In genomic region chr22:30306629-30307016, GRCh38 we compare ENCODE assay signal across 11 cellular contexts. TPM values are rescaled to one million over a fixed set of nuclear protein-coding genes. Genes with fewer than 3 reads are reported as not detected.
DNase-seq lines count a peak whose midpoint lies in the region; ATAC-seq and TF ChIP-seq lines count a peak whose summit lies in the region.
"Had no signal": no experiment of that assay in that cellular context is flagged by ENCODE, and none has a peak within 500 bp of the region (broad histone marks: within the 10 kb centered on the region; RNA-seq: fewer than 3 reads in every experiment).

No MANE protein-coding gene starts in this region.

- peak overlapping the region; percentile 75 for H3K27ac ChIP-seq in naive thymus-derived CD4-positive, alpha-beta T cell (ENCODE audit: low read depth, low read length)
- H3K27ac ChIP-seq in vagina: peak overlapping the region; percentile 75

- H3K9me3 Mint-ChIP-seq in stimulated activated naive CD8-positive, alpha-beta T cell treated with anti-CD3 and anti-CD28 coated beads, Interleukin-15, Interleukin-2, amounts not matched to agents 100 ng/mL and 50 ng/mL, for 24 hours: no peaks in the 10 kb centered on the region
- no peaks in the 10 kb centered on the region for H3K9me3 Mint-ChIP-seq in activated naive CD8-positive, alpha-beta T cell treated with anti-CD3 and anti-CD28 coated beads, Interleukin-2, amount 10 ng/mL, durations not matched to agents 7 days and 5 days
- peaks cover 0 to 1% (median 0%) of the 10 kb centered on the region in 11 donors for H3K9me3 Mint-ChIP-seq in naive thymus-derived CD4-positive, alpha-beta T cell

- H3K4me3 ChIP-seq in naive thymus-derived CD4-positive, alpha-beta T cell (ENCODE audit: low read length): peak overlapping the region; percentile 41
- H3K4me3 ChIP-seq in vagina: no peak overlapping the region

- no peak for DNase-seq in stimulated activated naive CD8-positive, alpha-beta T cell treated with anti-CD3 and anti-CD28 coated beads, Interleukin-15, Interleukin-2, amounts not matched to agents 100 U/mL and 50 U/mL, for 24 hours
- DNase-seq in activated naive CD8-positive, alpha-beta T cell treated with anti-CD3 and anti-CD28 coated beads, Interleukin-2, amount 10 ng/mL, durations not matched to agents 7 days and 5 days: no peak
- DNase-seq in naive thymus-derived CD4-positive, alpha-beta T cell: peak in 1 of 9 donors; percentile 28
- DNase-seq in vagina (ENCODE audit: extremely low spot score in 2 of 2) (no peak), GM20000 (ENCODE audit: low spot score) (no peak)
- DNase-seq: activated CD4-positive, alpha-beta T cell treated with anti-CD3 and anti-CD28 coated beads for 4 hours; NCI-H226; SIG-M5 had no signal

- peaks cover 98% of the 10 kb centered on the region for H3K4me1 Mint-ChIP-seq in stimulated activated naive CD8-positive, alpha-beta T cell treated with anti-CD3 and anti-CD28 coated beads, Interleukin-15, Interleukin-2, amounts not matched to agents 100 ng/mL and 50 ng/mL, for 24 hours (ENCODE audit: low read depth)
- H3K4me1 Mint-ChIP-seq in activated naive CD8-positive, alpha-beta T cell treated with anti-CD3 and anti-CD28 coated beads, Interleukin-2, amount 10 ng/mL, durations not matched to agents 7 days and 5 days: peaks cover 87% of the 10 kb centered on the region
- peaks cover 87 to 100% (median 97%) of the 10 kb centered on the region in 7 donors for H3K4me1 Mint-ChIP-seq in naive thymus-derived CD4-positive, alpha-beta T cell

- no peaks in the 10 kb centered on the region for H3K27me3 Mint-ChIP-seq in stimulated activated naive CD8-positive, alpha-beta T cell treated with anti-CD3 and anti-CD28 coated beads, Interleukin-15, Interleukin-2, amounts not matched to agents 100 ng/mL and 50 ng/mL, for 24 hours
- H3K27me3 Mint-ChIP-seq in activated naive CD8-positive, alpha-beta T cell treated with anti-CD3 and anti-CD28 coated beads, Interleukin-2, amount 10 ng/mL, durations not matched to agents 7 days and 5 days: no peaks in the 10 kb centered on the region
- H3K27me3 Mint-ChIP-seq in naive thymus-derived CD4-positive, alpha-beta T cell: no peaks in the 10 kb centered on the region

- peak overlapping the region; percentile 70 for H3K4me3 Mint-ChIP-seq in stimulated activated naive CD8-positive, alpha-beta T cell treated with anti-CD3 and anti-CD28 coated beads, Interleukin-15, Interleukin-2, amounts not matched to agents 100 ng/mL and 50 ng/mL, for 24 hours
- peak overlapping the region; percentile 73 for H3K4me3 Mint-ChIP-seq in activated naive CD8-positive, alpha-beta T cell treated with anti-CD3 and anti-CD28 coated beads, Interleukin-2, amount 10 ng/mL, durations not matched to agents 7 days and 5 days
- peak overlapping the region; percentile 69 to 97 (median 84) for H3K4me3 Mint-ChIP-seq in naive thymus-derived CD4-positive, alpha-beta T cell

- TF ChIP-seq POLR2A in vagina (IDR thresholded peaks at IDR 0.05): no peak

- peak overlapping the region; percentile 78 for H3K27ac Mint-ChIP-seq in stimulated activated naive CD8-positive, alpha-beta T cell treated with anti-CD3 and anti-CD28 coated beads, Interleukin-15, Interleukin-2, amounts not matched to agents 100 ng/mL and 50 ng/mL, for 24 hours
- H3K27ac Mint-ChIP-seq in activated naive CD8-positive, alpha-beta T cell treated with anti-CD3 and anti-CD28 coated beads, Interleukin-2, amount 10 ng/mL, durations not matched to agents 7 days and 5 days: peak overlapping the region; percentile 80
- peak overlapping the region; percentile 87 to 99 (median 97) for H3K27ac Mint-ChIP-seq in naive thymus-derived CD4-positive, alpha-beta T cell

- H3K36me3 Mint-ChIP-seq in stimulated activated naive CD8-positive, alpha-beta T cell treated with anti-CD3 and anti-CD28 coated beads, Interleukin-15, Interleukin-2, amounts not matched to agents 100 ng/mL and 50 ng/mL, for 24 hours (ENCODE audit: low read depth): no peaks in the 10 kb centered on the region
- H3K36me3 Mint-ChIP-seq in activated naive CD8-positive, alpha-beta T cell treated with anti-CD3 and anti-CD28 coated beads, Interleukin-2, amount 10 ng/mL, durations not matched to agents 7 days and 5 days: peaks cover 34% of the 10 kb centered on the region
- peaks cover 7 to 37% (median 17%) of the 10 kb centered on the region in 5 donors for H3K36me3 Mint-ChIP-seq in naive thymus-derived CD4-positive, alpha-beta T cell

- H3K9me3 ChIP-seq in naive thymus-derived CD4-positive, alpha-beta T cell (ENCODE audit: control insufficient read depth in 2 of 3, low read length in 3 of 3): no peaks in the 10 kb centered on the region
- H3K9me3 ChIP-seq in vagina: no peaks in the 10 kb centered on the region

- no peaks in the 10 kb centered on the region for H3K27me3 ChIP-seq in naive thymus-derived CD4-positive, alpha-beta T cell (ENCODE audit: control insufficient read depth in 2 of 2, insufficient read depth in 2 of 2, low read length in 2 of 2)
- no peaks in the 10 kb centered on the region for H3K27me3 ChIP-seq in vagina

- no peak for TF ChIP-seq CTCF in vagina (IDR thresholded peaks at IDR 0.05)
- TF ChIP-seq CTCF in GM20000 (IDR thresholded peaks at IDR 0.05; ENCODE audit: extremely low read depth, missing control alignments): no peak

- CTCF ChIA-PET in naive thymus-derived CD4-positive, alpha-beta T cell (lab: Charles Lee): interaction anchor here (1.0 to 12.2 kb wide), 4 partner anchors 16 to 50 kb away, joined by 3 to 74 read pairs (median 6); partner anchors contain the start of genes CASTOR1, CCDC157 and SF3A1

- no peak for ATAC-seq in stimulated activated naive CD8-positive, alpha-beta T cell treated with anti-CD3 and anti-CD28 coated beads, Interleukin-15, Interleukin-2, amounts not matched to agents 100 U/mL and 50 U/mL, for 24 hours
- peak; percentile 25 for ATAC-seq in activated naive CD8-positive, alpha-beta T cell treated with anti-CD3 and anti-CD28 coated beads, Interleukin-2, amount 10 ng/mL, durations not matched to agents 7 days and 5 days (ENCODE audit: low read depth)
- peak; percentile 39 for ATAC-seq in naive thymus-derived CD4-positive, alpha-beta T cell
- ATAC-seq in esophagus mucosa (no peak), GM21529 (IDR thresholded peaks at IDR 0.05; ENCODE audit: unreplicated experiment) (no peak)

- POLR2A ChIA-PET in activated naive CD8-positive, alpha-beta T cell treated with anti-CD3 and anti-CD28 coated beads, Interleukin-2, amount 10 ng/mL, durations not matched to agents 7 days and 5 days (lab: Charles Lee): interaction anchor here (1.0 to 9.4 kb wide), 7 partner anchors 10 to 117 kb away, joined by 3 to 160 read pairs (median 14); partner anchors contain the start of genes CASTOR1, CCDC157, SF3A1 and TBC1D10A
- POLR2A ChIA-PET in naive thymus-derived CD4-positive, alpha-beta T cell (lab: Charles Lee): interaction anchor here (0.6 to 48.9 kb wide), 10 partner anchors 5 to 662 kb away, joined by 3 to 1265 read pairs (median 4); partner anchors contain the start of genes ASCC2, CASTOR1, CCDC157 and SF3A1

- H3K4me1 ChIP-seq in naive thymus-derived CD4-positive, alpha-beta T cell (ENCODE audit: control insufficient read depth in 2 of 2, insufficient read depth in 2 of 2, low read length in 2 of 2): peaks cover 96 to 98% of the 10 kb centered on the region in 2 donors
- peaks cover 100% of the 10 kb centered on the region for H3K4me1 ChIP-seq in vagina

- H3K36me3 ChIP-seq in naive thymus-derived CD4-positive, alpha-beta T cell (ENCODE audit: control insufficient read depth in 2 of 3, insufficient read depth in 3 of 3, low read length in 3 of 3): peaks cover 0 to 9% (median 0%) of the 10 kb centered on the region in 3 experiments
- H3K36me3 ChIP-seq in vagina: peaks cover 0 to under 1% of the 10 kb centered on the region in 2 donors

- intact Hi-C loops in naive thymus-derived CD4-positive, alpha-beta T cell (cut with micrococcal nuclease): loop anchor here (1.0 to 5.0 kb wide), 8 partner anchors 8 to 286 kb away; partner anchors contain the start of genes CASTOR1 (in 1 of the 2), OSM (in 1 of the 2), PES1 (in 1 of the 2) and SF3A1 (in 1 of the 2)
- intact Hi-C loops in vagina (cut with DNase I): no loop called here

RNA-seq across cellular contexts. Expression of gene CASTOR1, which starts 17.3 kb away (rescaled TPM):
- total RNA-seq in activated naive CD8-positive, alpha-beta T cell treated with anti-CD3 and anti-CD28 coated beads, Interleukin-2, amount 10 ng/mL, durations not matched to agents 7 days and 5 days: 10 to 100 TPM; 24.2 to 27.5 TPM
- 10 to 100 TPM; 12.4 to 21.3 (median 17.9) TPM for total RNA-seq in naive thymus-derived CD4-positive, alpha-beta T cell
- 10 to 100 TPM; 19.0 to 43.0 TPM for polyA plus RNA-seq in naive thymus-derived CD4-positive, alpha-beta T cell
- 51.8 TPM for total RNA-seq in vagina
- total RNA-seq in esophagus mucosa: 43.7 TPM

RNA-seq across cellular contexts. Expression of gene TBC1D10A, which starts 20.1 kb away (rescaled TPM):
- total RNA-seq in activated naive CD8-positive, alpha-beta T cell treated with anti-CD3 and anti-CD28 coated beads, Interleukin-2, amount 10 ng/mL, durations not matched to agents 7 days and 5 days: 10 to 100 TPM; 54.0 to 54.2 TPM
- 10 to 100 TPM; 47.2 to 73.8 (median 70.9) TPM for total RNA-seq in naive thymus-derived CD4-positive, alpha-beta T cell
- polyA plus RNA-seq in naive thymus-derived CD4-positive, alpha-beta T cell: 10 to 100 TPM; 62.6 to 84.7 TPM
- 51.3 TPM for total RNA-seq in vagina
- total RNA-seq in esophagus mucosa: 44.5 TPM

RNA-seq across cellular contexts. Expression of gene OSM, which starts 40.0 kb away (rescaled TPM):
- total RNA-seq in activated naive CD8-positive, alpha-beta T cell treated with anti-CD3 and anti-CD28 coated beads, Interleukin-2, amount 10 ng/mL, durations not matched to agents 7 days and 5 days: 100 to 1,000 TPM; 125 to 142 TPM
- total RNA-seq in naive thymus-derived CD4-positive, alpha-beta T cell: 100 to 1,000 TPM in 1 of 5 experiments, 10 to 100 TPM in 2, 1 to 10 TPM in 1, under 1 TPM in 1; 0.49 to 158 (median 46.0) TPM
- 1 to 10 TPM; 2.0 to 6.3 TPM for polyA plus RNA-seq in naive thymus-derived CD4-positive, alpha-beta T cell
- total RNA-seq in vagina (not detected), esophagus mucosa (0.28 TPM)

RNA-seq across cellular contexts. Expression of gene SF3A1, which starts 50.1 kb away (rescaled TPM):
- 100 to 1,000 TPM; 220 to 233 TPM for total RNA-seq in activated naive CD8-positive, alpha-beta T cell treated with anti-CD3 and anti-CD28 coated beads, Interleukin-2, amount 10 ng/mL, durations not matched to agents 7 days and 5 days
- total RNA-seq in naive thymus-derived CD4-positive, alpha-beta T cell: 100 to 1,000 TPM; 267 to 341 (median 284) TPM
- polyA plus RNA-seq in naive thymus-derived CD4-positive, alpha-beta T cell: 100 to 1,000 TPM in 1 of 2 donors, 10 to 100 TPM in 1; 83.2 to 115 TPM
- 78.3 TPM for total RNA-seq in vagina
- total RNA-seq in esophagus mucosa: 111 TPM

RNA-seq across cellular contexts. Expression of gene CCDC157, which starts 50.2 kb away (rescaled TPM):
- total RNA-seq in activated naive CD8-positive, alpha-beta T cell treated with anti-CD3 and anti-CD28 coated beads, Interleukin-2, amount 10 ng/mL, durations not matched to agents 7 days and 5 days: 1 to 10 TPM; 4.0 to 4.7 TPM
- total RNA-seq in naive thymus-derived CD4-positive, alpha-beta T cell: 1 to 10 TPM; 1.8 to 6.9 (median 3.2) TPM
- 1 to 10 TPM; 1.4 to 2.1 TPM for polyA plus RNA-seq in naive thymus-derived CD4-positive, alpha-beta T cell
- 4.2 TPM for total RNA-seq in vagina
- 1.2 TPM for total RNA-seq in esophagus mucosa

Comparison
In these comparisons a context has a peak if more than half of its experiments do, and no peak if none do; other contexts are left out.
1. ATAC-seq: peak in activated naive CD8-positive, alpha-beta T cell treated with anti-CD3 and anti-CD28 coated beads, Interleukin-2, amount 10 ng/mL, durations not matched to agents 7 days and 5 days (single experiment) and naive thymus-derived CD4-positive, alpha-beta T cell (single experiment); none in stimulated activated naive CD8-positive, alpha-beta T cell treated with anti-CD3 and anti-CD28 coated beads, Interleukin-15, Interleukin-2, amounts not matched to agents 100 U/mL and 50 U/mL, for 24 hours (single experiment), esophagus mucosa (single experiment) and GM21529 (single experiment).
2. Peak in every context shown above with its lines, with median percentiles within 50 percentile points of each other: H3K27ac Mint-ChIP-seq and H3K4me3 Mint-ChIP-seq.